In the genomic region with DNA sequence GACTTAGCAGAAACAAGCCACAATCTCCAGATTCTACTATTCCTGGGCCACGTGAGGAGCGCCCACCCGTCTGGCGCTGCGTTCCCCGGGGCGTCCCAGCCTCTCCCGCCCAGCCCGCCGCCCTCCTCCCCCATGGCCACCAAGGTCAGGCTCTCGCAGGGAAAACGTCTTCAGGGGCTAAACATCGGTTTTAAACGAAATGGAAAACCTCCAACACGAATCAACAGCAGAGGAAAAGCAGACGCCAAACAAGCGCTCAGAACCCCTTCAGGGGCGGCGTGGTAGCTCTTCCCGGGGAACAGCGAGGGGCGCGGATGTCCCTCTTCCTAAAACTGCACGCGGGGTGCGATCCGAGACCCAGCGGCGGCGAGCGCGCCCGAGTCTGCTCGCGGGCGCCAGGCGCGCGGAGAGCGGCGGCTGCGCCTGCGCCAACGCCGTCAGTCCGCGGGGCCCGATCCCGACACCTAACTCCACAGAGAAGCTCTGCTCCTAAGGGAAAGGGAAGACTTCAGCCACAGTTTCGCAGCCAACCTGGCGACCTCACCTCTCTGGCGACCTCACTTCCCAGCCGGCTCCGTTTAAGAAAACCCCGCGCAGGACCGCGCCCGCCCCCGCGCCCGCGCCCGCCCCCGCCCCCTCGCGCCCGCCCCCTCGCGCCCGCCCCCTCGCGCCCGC, we compare ENCODE assay signal across 8 cellular contexts. TPM values are rescaled to one million over a fixed set of nuclear protein-coding genes. Genes with fewer than 3 reads are reported as not detected.
A peak's percentile ranks its signal among the peaks of the same experiment; 100 is the strongest.
DNase-seq lines count a peak whose midpoint lies in the region; ATAC-seq and TF ChIP-seq lines count a peak whose summit lies in the region.

No MANE protein-coding gene starts in this region.

- DNase-seq in GM23248 (peak; percentile 93), SHP77 (lab: John Stamatoyannopoulos, UW) (peak; percentile 80), Right ventricle myocardium inferior (ENCODE audit: missing footprints) (peak; percentile 83), osteoblast (ENCODE audit: insufficient read length, low spot score, missing footprints) (peak; percentile 98), upper lobe of left lung (peak; percentile 63 to 93)

- TF ChIP-seq EP300 in upper lobe of left lung (IDR thresholded peaks at IDR 0.05) = no peak

- TF ChIP-seq CTCF in osteoblast (IDR thresholded peaks at IDR 0.05; ENCODE audit: extremely low read depth, low read depth, low read length) = no peak
- no peak for TF ChIP-seq CTCF in upper lobe of left lung (IDR thresholded peaks at IDR 0.05)

- H3K9me3 ChIP-seq in ES-I3 (ENCODE audit: control insufficient read depth, insufficient read depth, low read length) (no peaks in the 10 kb centered on the region), GM23248 (ENCODE audit: low read depth) (no peaks in the 10 kb centered on the region), KOPT-K1 (ENCODE audit: insufficient read depth, low read length, poor library complexity, severe bottlenecking) (no peaks in the 10 kb centered on the region), osteoblast (ENCODE audit: low read depth, low read length) (no peaks in the 10 kb centered on the region), upper lobe of left lung (no peaks in the 10 kb centered on the region)

- peak in 1 of 4 donors; percentile 40 for TF ChIP-seq POLR2A in upper lobe of left lung (IDR thresholded peaks at IDR 0.05)

- H3K27me3 ChIP-seq in GM23248 (replicated peaks; ENCODE audit: insufficient read depth) (no peaks in the 10 kb centered on the region), osteoblast (ENCODE audit: insufficient read depth, low read length) (no peaks in the 10 kb centered on the region), upper lobe of left lung (no peaks in the 10 kb centered on the region)

- H3K79me2 ChIP-seq in GM23248 (ENCODE audit: insufficient read depth) (peaks cover 35% of the 10 kb centered on the region), osteoblast (ENCODE audit: insufficient read depth, low read length) (peaks cover 31% of the 10 kb centered on the region)

- peak overlapping the region; percentile 91 for H3K27ac Mint-ChIP-seq in activated naive CD8-positive, alpha-beta T cell

- no peaks in the 10 kb centered on the region for H3K9me2 ChIP-seq in GM23248 (ENCODE audit: insufficient read depth)

- H3K36me3 Mint-ChIP-seq in activated naive CD8-positive, alpha-beta T cell = peaks cover 2% of the 10 kb centered on the region

- in situ Hi-C loops in GM23248 (cut with MboI) = no loop called here

- H3K36me3 ChIP-seq in ES-I3 (ENCODE audit: insufficient read depth, low read length) (peaks cover 5% of the 10 kb centered on the region; the same call in 1 of the 2 replicates), GM23248 (ENCODE audit: low read depth) (peaks cover 9% of the 10 kb centered on the region; the same call in 1 of the 2 replicates), KOPT-K1 (ENCODE audit: insufficient read depth, low read length) (peaks cover 28% of the 10 kb centered on the region), osteoblast (ENCODE audit: insufficient read depth, low read length) (peaks cover 14% of the 10 kb centered on the region), upper lobe of left lung (peaks cover 0 to 11% (median 10%) of the 10 kb centered on the region in 4 donors)

- peak overlapping the region; percentile 73 for H2AFZ ChIP-seq in GM23248
- peak overlapping the region; percentile 96 for H2AFZ ChIP-seq in osteoblast (ENCODE audit: low read length)

- H3K4me1 Mint-ChIP-seq in activated naive CD8-positive, alpha-beta T cell (ENCODE audit: low read depth) = peaks cover 26% of the 10 kb centered on the region

- ATAC-seq in Right ventricle myocardium inferior (peak; percentile 80), upper lobe of left lung (ENCODE audit: low FRiP score in 2 of 2) (peak; percentile 47 to 90)

- H3K27ac ChIP-seq in GM23248 (peak overlapping the region; percentile 55), KOPT-K1 (ENCODE audit: low read depth, low read length, poor library complexity, severe bottlenecking) (peak overlapping the region; percentile 91), osteoblast (ENCODE audit: low read depth, low read length) (peak overlapping the region; percentile 70), upper lobe of left lung (peak overlapping the region; percentile 81 to 90 (median 87))

- H3K4me3 ChIP-seq in GM23248 = peak overlapping the region; percentile 72
- H3K4me3 ChIP-seq in osteoblast (ENCODE audit: insufficient read depth, low read length) = peak overlapping the region; percentile 84
- peak overlapping the region; percentile 56 to 97 (median 82) for H3K4me3 ChIP-seq in upper lobe of left lung

- H3K4me1 ChIP-seq in ES-I3 (ENCODE audit: insufficient read depth, low read length) (0 out of 2 replicates have a peak, but pooled peaks cover 3% of the 10 kb centered on the region), GM23248 (ENCODE audit: insufficient read depth) (peaks cover 9% of the 10 kb centered on the region), osteoblast (ENCODE audit: insufficient read depth, low read length) (peaks cover 19% of the 10 kb centered on the region), upper lobe of left lung (peaks cover 10 to 25% (median 17%) of the 10 kb centered on the region in 4 donors)

- H3K4me2 ChIP-seq in GM23248 (ENCODE audit: unreplicated experiment) (peak overlapping the region; percentile 87), osteoblast (ENCODE audit: insufficient read depth, low read length) (peak overlapping the region; percentile 90)

- no peaks in the 10 kb centered on the region for H3K27me3 Mint-ChIP-seq in activated naive CD8-positive, alpha-beta T cell

- no peaks in the 10 kb centered on the region for H3K9me3 Mint-ChIP-seq in activated naive CD8-positive, alpha-beta T cell (ENCODE audit: low read depth)

- WGBS in GM23248 (ENCODE audit: low coverage in 1 of 2, low lambda C conversion rate in 2 of 2, missing lambda C conversion rate in 2 of 2), 2 experiments = 1% methylated on average over 46 to 51 of the region's 74 CpGs
- WGBS in upper lobe of left lung, 2 donors = 1% methylated on average over 31 to 56 of the region's 74 CpGs

- no peaks in the 10 kb centered on the region for H3F3A ChIP-seq in GM23248 (ENCODE audit: insufficient read depth)

- H3K9ac ChIP-seq in ES-I3 (ENCODE audit: low read depth, low read length) (peak overlapping the region; percentile 84), GM23248 (peak overlapping the region; percentile 69)

- peak overlapping the region; percentile 90 for H3K4me3 Mint-ChIP-seq in activated naive CD8-positive, alpha-beta T cell

- intact Hi-C loops in Right ventricle myocardium inferior (cut with DNase I) = loop anchor here (2.0 to 5.0 kb wide), 3 partner anchors 40 to 465 kb away; a partner anchor contains a TSS

- H4K20me1 ChIP-seq in GM23248 (ENCODE audit: insufficient read depth) = no peaks in the 10 kb centered on the region
- H4K20me1 ChIP-seq in osteoblast (ENCODE audit: insufficient read depth, low read length) = peaks cover 14% of the 10 kb centered on the region

RNA-seq across cellular contexts. Expression of a gene that starts 0.5 kb away (rescaled TPM):
- 20.2 and 20.4 TPM in 2 replicates for total RNA-seq in GM23248 (2014; rRNA removed; shearing (Covaris generic))
- polyA plus RNA-seq in GM23248 (2016; fragmentation: Nextera tagmentation; extraction: Ambion mirVana) = 31.8 and 34.1 TPM in 2 replicates
- total RNA-seq in Right ventricle myocardium inferior (49.3 TPM), osteoblast (21.5 and 23.2 TPM in 2 replicates), upper lobe of left lung (10 to 100 TPM; 27.7 to 75.4 (median 32.5) TPM)

RNA-seq across cellular contexts. Expression of a gene that starts 27.5 kb away (rescaled TPM):
- not detected in 2 replicates for total RNA-seq in GM23248 (2014; rRNA removed; shearing (Covaris generic))
- 0.06 TPM in 2 replicates for polyA plus RNA-seq in GM23248 (2016; fragmentation: Nextera tagmentation; extraction: Ambion mirVana)
- total RNA-seq in Right ventricle myocardium inferior (0.73 TPM), osteoblast (under 0.01 TPM in 2 replicates), upper lobe of left lung (1 to 10 TPM in 1 of 6 donors, under 1 TPM in 4, not detected in 1; 0.10 to 1.0 (median 0.14) TPM)

Comparison
In these comparisons a context has a peak if more than half of its experiments do, and no peak if none do; other contexts are left out.
1. Peak in every context shown above with its lines: DNase-seq, ATAC-seq, H3K4me3 ChIP-seq and H3K27ac ChIP-seq.